In the genomic region with DNA sequence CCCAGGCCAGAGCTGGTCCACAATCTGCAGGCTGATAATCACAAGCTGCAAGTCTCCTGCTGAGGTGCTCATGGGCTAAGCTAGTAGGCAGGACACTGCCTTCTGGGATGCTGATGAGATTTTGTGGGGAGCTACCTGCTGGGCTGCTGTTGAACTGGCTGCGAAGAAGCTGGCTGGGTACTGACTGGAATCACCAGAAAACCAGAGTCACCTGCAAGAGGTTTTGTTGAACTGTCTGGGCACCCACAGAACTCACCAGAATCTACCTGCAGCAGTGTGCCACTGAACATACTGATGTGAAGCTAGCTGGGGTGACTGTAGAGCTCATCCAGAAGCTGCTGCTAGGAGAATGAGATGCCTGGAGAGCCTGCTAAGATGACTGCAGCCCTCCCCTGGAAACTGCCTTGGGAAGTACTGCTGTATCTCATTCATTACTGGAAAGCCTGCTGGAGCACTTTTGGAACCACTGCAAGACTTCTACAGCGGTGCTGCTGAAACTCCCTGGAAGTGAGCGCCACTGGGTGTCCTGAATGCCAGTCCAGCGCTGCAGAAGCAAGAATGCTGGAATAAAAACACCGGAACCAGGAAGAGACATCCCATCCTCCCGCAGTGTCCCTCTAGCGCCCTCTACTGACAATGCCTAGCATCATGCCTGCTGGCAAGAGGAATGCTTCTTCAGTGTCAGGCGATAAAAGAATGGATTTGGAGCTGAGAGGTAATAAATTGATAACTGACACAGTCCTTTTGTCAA, we compare ENCODE assay signal across 8 cellular contexts.
DNase-seq lines count a peak whose midpoint lies in the region; ATAC-seq and TF ChIP-seq lines count a peak whose summit lies in the region.

No MANE protein-coding gene starts in this region.

- no peaks in the 10 kb centered on the region for H3K36me3 Mint-ChIP-seq in CD4-positive, alpha-beta memory T cell

- no peaks in the 10 kb centered on the region for H3K9me3 ChIP-seq in CD4-positive, alpha-beta memory T cell (ENCODE audit: control insufficient read depth in 1 of 2, low read length in 2 of 2)

- H3K27ac Mint-ChIP-seq in CD4-positive, alpha-beta memory T cell, result no peak overlapping the region

- H3K27ac ChIP-seq in CD4-positive, alpha-beta memory T cell (ENCODE audit: low read depth, low read length), result no peak overlapping the region

- no peaks in the 10 kb centered on the region for H3K4me1 ChIP-seq in CD4-positive, alpha-beta memory T cell (ENCODE audit: insufficient read depth, low read length)

- intact Hi-C loops in CD4-positive, alpha-beta memory T cell (cut with micrococcal nuclease), result loop anchor here (1.0 kb wide), 1 partner anchor 177 kb away; no protein-coding TSS in a partner anchor

- TF ChIP-seq CTCF in choroid plexus epithelial cell (conservative IDR thresholded peaks at IDR 0.05; ENCODE audit: low read depth, low read length), result peak; percentile 100

- H3K36me3 ChIP-seq in CD4-positive, alpha-beta memory T cell (ENCODE audit: insufficient read depth, low read length), result no peaks in the 10 kb centered on the region

- H3K27me3 Mint-ChIP-seq in CD4-positive, alpha-beta memory T cell, result no peaks in the 10 kb centered on the region

- no peak overlapping the region for H3K4me3 ChIP-seq in CD4-positive, alpha-beta memory T cell (ENCODE audit: low read length in 2 of 2)
- H3K4me3 ChIP-seq in choroid plexus epithelial cell (ENCODE audit: low read depth, low read length), result peak overlapping the region; percentile 48

- H3K9me3 Mint-ChIP-seq in CD4-positive, alpha-beta memory T cell, result peaks cover 0 to 19% (median 15%) of the 10 kb centered on the region in 8 donors

- H3K27me3 ChIP-seq in CD4-positive, alpha-beta memory T cell (ENCODE audit: insufficient read depth, low read length), result no peaks in the 10 kb centered on the region

- peak; percentile 27 to 44 (median 32) for DNase-seq in CD4-positive, alpha-beta memory T cell
- peak; percentile 56 for DNase-seq in NCI-H1694 (lab: John Stamatoyannopoulos, UW)
- DNase-seq in T1000 (lab: John Stamatoyannopoulos, UW), result peak; percentile 34
- DNase-seq in choroid plexus epithelial cell (ENCODE audit: low read depth), result peak; percentile 91
- DNase-seq in kidney glomerular epithelial cell (lab: John Stamatoyannopoulos, UW), result peak; percentile 62
- DNase-seq in stimulated activated CD4-positive, alpha-beta T cell treated with anti-CD3 and anti-CD28 coated beads, Interleukin-1b, Interleukin-23, amount 100 ng/mL, for 4 hours (ENCODE audit: low read depth in 2 of 2), result peak; percentile 9 to 23

- CTCF ChIA-PET in CD4-positive, alpha-beta memory T cell (lab: Charles Lee; ENCODE audit: partially characterized antibody), result interaction anchor here (0.7 to 4.0 kb wide), 23 partner anchors 8 to 275 kb away, joined by 3 to 39 read pairs (median 4); no protein-coding TSS in a partner anchor

- no peak overlapping the region for H3K4me3 Mint-ChIP-seq in CD4-positive, alpha-beta memory T cell

- no peaks in the 10 kb centered on the region for H3K4me1 Mint-ChIP-seq in CD4-positive, alpha-beta memory T cell

- POLR2A ChIA-PET in CD4-positive, alpha-beta memory T cell (lab: Charles Lee; ENCODE audit: partially characterized antibody), result interaction anchor here (1.5 kb wide), 1 partner anchor 44 kb away, joined by 5 read pairs; no protein-coding TSS in a partner anchor

- ATAC-seq in GM21529 (IDR thresholded peaks at IDR 0.05; ENCODE audit: unreplicated experiment) (peak; percentile 76), GM19328 (IDR thresholded peaks at IDR 0.05; ENCODE audit: unreplicated experiment) (no peak)

Comparison
In these comparisons a context has a peak if more than half of its experiments do, and no peak if none do; other contexts are left out.
1. DNase-seq: peak in every context shown above with its lines; median percentile 91 in choroid plexus epithelial cell; 62 in kidney glomerular epithelial cell; 56 in NCI-H1694; 34 in T1000; 32 in CD4-positive, alpha-beta memory T cell; 16 in stimulated activated CD4-positive, alpha-beta T cell treated with anti-CD3 and anti-CD28 coated beads, Interleukin-1b, Interleukin-23, amount 100 ng/mL, for 4 hours.